Comparison of ENCODE assay signal across 12 cellular contexts in genomic region chr4:104424368-104424921, GRCh38.
DNase-seq lines count a peak whose midpoint lies in the region; ATAC-seq and TF ChIP-seq lines count a peak whose summit lies in the region.
"Had no signal": no experiment of that assay in that cellular context is flagged by ENCODE, and none has a peak within 500 bp of the region (broad histone marks: within the 10 kb centered on the region; RNA-seq: fewer than 3 reads in every experiment).

No MANE protein-coding gene starts in this region.

- no peaks in the 10 kb centered on the region for H3K27me3 ChIP-seq in iPS-20b (ENCODE audit: insufficient read depth, low read length)

- ATAC-seq in WTC11 (no peak), HG02885 (IDR thresholded peaks at IDR 0.05; ENCODE audit: poor library complexity, unreplicated experiment) (no peak)
- ATAC-seq: activated naive CD4-positive, alpha-beta T cell treated with anti-CD3 and anti-CD28 coated beads, Interleukin-2, amount 50 U/mL, for 72 hours had no signal

- peaks cover 18% of the 10 kb centered on the region for H3K9me3 Mint-ChIP-seq in WTC11
- H3K9me3 Mint-ChIP-seq: activated CD4-positive, alpha-beta memory T cell treated with anti-CD3 and anti-CD28 coated beads, Interleukin-2, amount 10 ng/mL, durations not matched to agents 7 days and 5 days had no signal

- POLR2A ChIA-PET in WTC11 (lab: Charles Lee) = no interaction called here

- peaks cover 13% of the 10 kb centered on the region; the same call in 1 of the 2 replicates for H3K9me3 ChIP-seq in iPS-20b (ENCODE audit: insufficient read depth, low read depth, low read length)

- no peak overlapping the region for H3K27ac ChIP-seq in iPS-20b (ENCODE audit: low read length)

- TF ChIP-seq CTCF in WTC11 (IDR thresholded peaks at IDR 0.05) (no peak), retinal pigment epithelial cell (conservative IDR thresholded peaks at IDR 0.05; ENCODE audit: low read depth, low read length) (no peak)

- H3K4me1 Mint-ChIP-seq in WTC11 = peaks cover 34% of the 10 kb centered on the region
- H3K4me1 Mint-ChIP-seq: activated CD4-positive, alpha-beta memory T cell treated with anti-CD3 and anti-CD28 coated beads, Interleukin-2, amount 10 ng/mL, durations not matched to agents 7 days and 5 days had no signal

- no peaks in the 10 kb centered on the region for H3K36me3 ChIP-seq in iPS-20b (ENCODE audit: insufficient read depth, low read depth, low read length)

- H3K4me3 Mint-ChIP-seq in WTC11 = no peak overlapping the region
- H3K4me3 Mint-ChIP-seq: activated CD4-positive, alpha-beta memory T cell treated with anti-CD3 and anti-CD28 coated beads, Interleukin-2, amount 10 ng/mL, durations not matched to agents 7 days and 5 days had no signal

- peaks cover 14% of the 10 kb centered on the region; the same call in 1 of the 2 replicates for H3K36me3 Mint-ChIP-seq in WTC11
- H3K36me3 Mint-ChIP-seq: activated naive CD4-positive, alpha-beta T cell treated with anti-CD3 and anti-CD28 coated beads, Interleukin-2, amount 50 U/mL, for 72 hours had no signal

- DNase-seq in G401 (ENCODE audit: low spot score) (peak; percentile 19), WTC11 (ENCODE audit: low spot score) (no peak), retinal pigment epithelial cell (ENCODE audit: low read depth) (no peak), GM03348 (ENCODE audit: low spot score) (no peak), UCSD-AML1 (lab: John Stamatoyannopoulos, UW; ENCODE audit: unreplicated experiment) (no peak), NCI-H2029 treated with DMSO at 0.1 percent for 48 hours (lab: John Stamatoyannopoulos, UW) (no peak)
- DNase-seq: activated CD4-positive, alpha-beta memory T cell treated with anti-CD3 and anti-CD28 coated beads, Interleukin-2, amount 10 ng/mL, durations not matched to agents 7 days and 5 days; NCI-H1436 treated with DMSO at 0.1 percent for 48 hours had no signal

- 0 out of 2 replicates have a peak overlapping the region, but pooled peaks have one; percentile 64 for H3K27ac Mint-ChIP-seq in WTC11
- H3K27ac Mint-ChIP-seq: activated CD4-positive, alpha-beta memory T cell treated with anti-CD3 and anti-CD28 coated beads, Interleukin-2, amount 10 ng/mL, durations not matched to agents 7 days and 5 days; activated naive CD4-positive, alpha-beta T cell treated with anti-CD3 and anti-CD28 coated beads, Interleukin-2, amount 50 U/mL, for 72 hours had no signal

- no peak overlapping the region for H3K9ac ChIP-seq in iPS-20b (ENCODE audit: low read depth, low read length)

- H3K4me1 ChIP-seq in iPS-20b (ENCODE audit: insufficient read depth, low read length) = peaks cover 21% of the 10 kb centered on the region

- CTCF ChIA-PET in WTC11 (lab: Charles Lee) = no interaction called here

- in situ Hi-C loops in G401 (cut with HindIII; ENCODE audit: low sequenced_read_pairs) = no loop called here

- H3K4me3 ChIP-seq in iPS-20b (ENCODE audit: low read length) (peak overlapping the region; percentile 33; the same call in 1 of the 2 replicates), retinal pigment epithelial cell (ENCODE audit: low read length) (peak overlapping the region; percentile 50)
- H3K4me3 ChIP-seq: lung had no signal

- no peaks in the 10 kb centered on the region for H3K27me3 Mint-ChIP-seq in WTC11 (ENCODE audit: low read depth)
- H3K27me3 Mint-ChIP-seq: activated CD4-positive, alpha-beta memory T cell treated with anti-CD3 and anti-CD28 coated beads, Interleukin-2, amount 10 ng/mL, durations not matched to agents 7 days and 5 days had no signal

TF ChIP-seq in WTC11, 78 proteins besides CTCF, POLR2A, EP300 and RAD21 (continues in another document):
- no peak for TF ChIP-seq PRRX2 (CRISPR knock-in tag; IDR thresholded peaks at IDR 0.05)
- no peak for TF ChIP-seq FOXJ3 (CRISPR knock-in tag; IDR thresholded peaks at IDR 0.05; ENCODE audit: borderline replicate concordance)
- TF ChIP-seq ARID4B (CRISPR knock-in tag; IDR thresholded peaks at IDR 0.05; ENCODE audit: borderline replicate concordance) = no peak
- no peak for TF ChIP-seq E2F5 (CRISPR knock-in tag; IDR thresholded peaks at IDR 0.05)
- TF ChIP-seq CDX4 (CRISPR knock-in tag; IDR thresholded peaks at IDR 0.05; ENCODE audit: borderline replicate concordance) = no peak
- no peak for TF ChIP-seq KAT7 (CRISPR knock-in tag; IDR thresholded peaks at IDR 0.05; ENCODE audit: borderline replicate concordance)
- TF ChIP-seq NFE2L1 (CRISPR knock-in tag; IDR thresholded peaks at IDR 0.05) = no peak
- TF ChIP-seq FOXP1 (CRISPR knock-in tag; IDR thresholded peaks at IDR 0.05; ENCODE audit: borderline replicate concordance) = no peak
- TF ChIP-seq USF2 (CRISPR knock-in tag; IDR thresholded peaks at IDR 0.05) = no peak
- no peak for TF ChIP-seq GTF2I (CRISPR knock-in tag; conservative IDR thresholded peaks at IDR 0.05)
- TF ChIP-seq E2F4 (CRISPR knock-in tag; IDR thresholded peaks at IDR 0.05; ENCODE audit: borderline replicate concordance, low read depth) = no peak
